16 cellular contexts compared by ENCODE assay signal in genomic region chr12:83945871-83946270, GRCh38.
DNase-seq lines count a peak whose midpoint lies in the region; ATAC-seq, FAIRE-seq and TF ChIP-seq lines count a peak whose summit lies in the region.
"Had no signal": no experiment of that assay in that cellular context is flagged by ENCODE, and none has a peak within 500 bp of the region (broad histone marks: within the 10 kb centered on the region; RNA-seq: fewer than 3 reads in every experiment).

No MANE protein-coding gene starts in this region.

- no peaks in the 10 kb centered on the region for H3K36me3 ChIP-seq in brain microvascular endothelial cell (replicated peaks)
- H3K36me3 ChIP-seq in keratinocyte (ENCODE audit: control insufficient read depth in 2 of 2, extremely low read depth in 1 of 2, insufficient read depth in 2 of 2, low read length in 2 of 2): no peaks in the 10 kb centered on the region
- H3K36me3 ChIP-seq in gastrocnemius medialis: no peaks in the 10 kb centered on the region
- H3K36me3 ChIP-seq: SJSA1, thoracic aorta had no signal

- no peak for FAIRE-seq in keratinocyte (lab: Jason Lieb, UNC)

- H3K9me3 Mint-ChIP-seq in stimulated activated naive CD8-positive, alpha-beta T cell treated with anti-CD3 and anti-CD28 coated beads, Interleukin-15, amount 100 ng/mL, for 72 hours: peaks cover 0 to 4% of the 10 kb centered on the region in 2 donors

- H3K27me3 Mint-ChIP-seq in stimulated activated naive CD8-positive, alpha-beta T cell treated with anti-CD3 and anti-CD28 coated beads, Interleukin-15, amount 100 ng/mL, for 72 hours: no peaks in the 10 kb centered on the region
- H3K27me3 Mint-ChIP-seq: activated naive CD8-positive, alpha-beta T cell; CD8-positive, alpha-beta memory T cell had no signal

- no peak for ATAC-seq in stimulated activated naive CD8-positive, alpha-beta T cell treated with anti-CD3 and anti-CD28 coated beads, Interleukin-15, amount 100 ng/mL, for 72 hours
- ATAC-seq in gastrocnemius medialis: no peak

- H3K9ac ChIP-seq in keratinocyte (ENCODE audit: control insufficient read depth, extremely low read depth, insufficient read depth, low read length): no peak overlapping the region

- TF ChIP-seq POLR2A in gastrocnemius medialis (IDR thresholded peaks at IDR 0.05): no peak

- DNase-seq in ELR (ENCODE audit: low read depth) (peak; percentile 15), LoVo (ENCODE audit: low spot score) (peak; percentile 39), brain microvascular endothelial cell (peak; percentile 49), keratinocyte (ENCODE audit: low read depth, low spot score) (peak; percentile 9), nucleus accumbens (lab: John Stamatoyannopoulos, UW) (no peak), GM20000 (ENCODE audit: low spot score) (no peak), gastrocnemius medialis (no peak)
- DNase-seq in stimulated activated naive CD8-positive, alpha-beta T cell treated with anti-CD3 and anti-CD28 coated beads, Interleukin-15, amount 100 ng/mL, for 72 hours: no peak
- DNase-seq: CD8-positive, alpha-beta memory T cell; foreskin melanocyte; midbrain; NCI-H1092 treated with DMSO at 0.1 percent for 48 hours had no signal

- H3K9me1 ChIP-seq in keratinocyte (ENCODE audit: control insufficient read depth, extremely low read depth, insufficient read depth, low read length): no peaks in the 10 kb centered on the region

- no peak overlapping the region for H2AFZ ChIP-seq in keratinocyte (ENCODE audit: control insufficient read depth, low read length)

- H3K79me2 ChIP-seq in keratinocyte (ENCODE audit: control insufficient read depth, insufficient read depth, low read length): no peaks in the 10 kb centered on the region

- in situ Hi-C loops in brain microvascular endothelial cell (cut with HindIII; ENCODE audit: low pct_ligation_motif_present, low sequenced_read_pairs) (no loop called here), gastrocnemius medialis (cut with MboI; ENCODE audit: low sequenced_read_pairs in 4 of 4) (no loop called here)

- dilution Hi-C loops in keratinocyte (cut with MboI; ENCODE audit: extremely low pct_ligation_motif_present, low sequenced_read_pairs): no loop called here

- H3K4me3 ChIP-seq in brain microvascular endothelial cell (ENCODE audit: low read depth, low read length) (no peak overlapping the region), keratinocyte (ENCODE audit: control insufficient read depth in 2 of 3, extremely low read depth in 1 of 3, insufficient read depth in 2 of 3, low read depth in 1 of 3, low read length in 3 of 3) (no peak overlapping the region), gastrocnemius medialis (no peak overlapping the region)
- H3K4me3 ChIP-seq: SJSA1, thoracic aorta had no signal

- no peak overlapping the region for H3K4me2 ChIP-seq in keratinocyte (ENCODE audit: control insufficient read depth, extremely low read depth, insufficient read depth, low read depth, low read length)

- TF ChIP-seq CTCF in brain microvascular endothelial cell (IDR thresholded peaks at IDR 0.05; ENCODE audit: low read depth, low read length, missing control alignments): no peak
- no peak for TF ChIP-seq CTCF in keratinocyte (optimal IDR thresholded peaks at IDR 0.05 in 1 of 3, IDR thresholded peaks at IDR 0.05 in 1 of 3, conservative IDR thresholded peaks at IDR 0.05 in 1 of 3; ENCODE audit: extremely low read depth in 1 of 3, insufficient read depth in 2 of 3, low read length in 3 of 3)
- no peak for TF ChIP-seq CTCF in GM20000 (IDR thresholded peaks at IDR 0.05; ENCODE audit: extremely low read depth, missing control alignments)
- TF ChIP-seq CTCF in gastrocnemius medialis (IDR thresholded peaks at IDR 0.05 in 4 of 5, conservative IDR thresholded peaks at IDR 0.05 in 1 of 5): no peak

- intact Hi-C loops in gastrocnemius medialis (cut with DNase I; ENCODE audit: low total_unique reads): no loop called here

- no peak overlapping the region for H3K4me3 Mint-ChIP-seq in stimulated activated naive CD8-positive, alpha-beta T cell treated with anti-CD3 and anti-CD28 coated beads, Interleukin-15, amount 100 ng/mL, for 72 hours
- H3K4me3 Mint-ChIP-seq: activated naive CD8-positive, alpha-beta T cell; CD8-positive, alpha-beta memory T cell had no signal

- H3K27ac ChIP-seq in brain microvascular endothelial cell (peak overlapping the region; percentile 50), keratinocyte (ENCODE audit: control insufficient read depth, insufficient read depth, low read length) (no peak overlapping the region), gastrocnemius medialis (no peak overlapping the region)
- H3K27ac ChIP-seq: SJSA1, thoracic aorta, VCaP had no signal

- no peaks in the 10 kb centered on the region for H4K20me1 ChIP-seq in keratinocyte (ENCODE audit: control insufficient read depth, extremely low read depth, insufficient read depth, low read length)

- no peaks in the 10 kb centered on the region for H3K4me1 Mint-ChIP-seq in stimulated activated naive CD8-positive, alpha-beta T cell treated with anti-CD3 and anti-CD28 coated beads, Interleukin-15, amount 100 ng/mL, for 72 hours
- H3K4me1 Mint-ChIP-seq: CD8-positive, alpha-beta memory T cell had no signal

- no peak overlapping the region for H3K27ac Mint-ChIP-seq in stimulated activated naive CD8-positive, alpha-beta T cell treated with anti-CD3 and anti-CD28 coated beads, Interleukin-15, amount 100 ng/mL, for 72 hours
- H3K27ac Mint-ChIP-seq: activated naive CD8-positive, alpha-beta T cell; CD8-positive, alpha-beta memory T cell had no signal

- H3K9me3 ChIP-seq in keratinocyte (ENCODE audit: control insufficient read depth, low read depth, low read length) (no peaks in the 10 kb centered on the region), gastrocnemius medialis (no peaks in the 10 kb centered on the region)
- H3K9me3 ChIP-seq: SJSA1, thoracic aorta had no signal

- H3K4me1 ChIP-seq in keratinocyte (ENCODE audit: control insufficient read depth, extremely low read depth, insufficient read depth, low read length) (peaks cover 3% of the 10 kb centered on the region), gastrocnemius medialis (no peaks in the 10 kb centered on the region)
- H3K4me1 ChIP-seq: SJSA1 had no signal

- H3K27me3 ChIP-seq in brain microvascular endothelial cell (replicated peaks): no peaks in the 10 kb centered on the region
- H3K27me3 ChIP-seq in keratinocyte (ENCODE audit: control insufficient read depth, extremely low read depth, insufficient read depth, low read length): no peaks in the 10 kb centered on the region
- no peaks in the 10 kb centered on the region for H3K27me3 ChIP-seq in gastrocnemius medialis
- H3K27me3 ChIP-seq: SJSA1 had no signal

Comparison
In these comparisons a context has a peak if more than half of its experiments do, and no peak if none do; other contexts are left out.
1. DNase-seq: peak in ELR (single experiment), LoVo (single experiment), brain microvascular endothelial cell (single experiment) and keratinocyte (single experiment); none in nucleus accumbens (0 of 56), stimulated activated naive CD8-positive, alpha-beta T cell treated with anti-CD3 and anti-CD28 coated beads, Interleukin-15, amount 100 ng/mL, for 72 hours (0 of 2), GM20000 (single experiment) and gastrocnemius medialis (0 of 2).